In the genomic region with DNA sequence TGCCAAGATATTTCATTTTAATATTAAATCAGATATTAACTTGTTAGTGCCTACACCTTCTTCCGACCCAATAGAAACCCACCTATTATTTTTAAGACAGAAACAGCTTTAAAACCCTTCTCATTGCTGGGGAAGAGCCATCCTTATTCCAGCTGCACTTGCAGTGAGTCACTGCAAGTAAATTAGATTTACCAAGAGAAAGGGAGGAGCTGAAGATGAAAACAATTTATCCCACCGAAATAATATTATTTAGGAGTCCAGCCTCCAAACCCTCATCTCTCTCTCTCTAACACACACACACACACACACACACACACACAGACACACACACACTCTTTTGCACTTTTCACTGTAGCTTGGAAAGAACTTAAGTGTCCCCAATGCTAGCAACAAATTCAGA, we compare ENCODE assay signal across 2 cellular contexts.
TF ChIP-seq lines count a peak whose summit lies in the region.

No MANE protein-coding gene starts in this region.

TF ChIP-seq in GM23338, 12 proteins besides CTCF, POLR2A, EP300 and RAD21 (continued from another document):
- TF ChIP-seq, protein P1, sequence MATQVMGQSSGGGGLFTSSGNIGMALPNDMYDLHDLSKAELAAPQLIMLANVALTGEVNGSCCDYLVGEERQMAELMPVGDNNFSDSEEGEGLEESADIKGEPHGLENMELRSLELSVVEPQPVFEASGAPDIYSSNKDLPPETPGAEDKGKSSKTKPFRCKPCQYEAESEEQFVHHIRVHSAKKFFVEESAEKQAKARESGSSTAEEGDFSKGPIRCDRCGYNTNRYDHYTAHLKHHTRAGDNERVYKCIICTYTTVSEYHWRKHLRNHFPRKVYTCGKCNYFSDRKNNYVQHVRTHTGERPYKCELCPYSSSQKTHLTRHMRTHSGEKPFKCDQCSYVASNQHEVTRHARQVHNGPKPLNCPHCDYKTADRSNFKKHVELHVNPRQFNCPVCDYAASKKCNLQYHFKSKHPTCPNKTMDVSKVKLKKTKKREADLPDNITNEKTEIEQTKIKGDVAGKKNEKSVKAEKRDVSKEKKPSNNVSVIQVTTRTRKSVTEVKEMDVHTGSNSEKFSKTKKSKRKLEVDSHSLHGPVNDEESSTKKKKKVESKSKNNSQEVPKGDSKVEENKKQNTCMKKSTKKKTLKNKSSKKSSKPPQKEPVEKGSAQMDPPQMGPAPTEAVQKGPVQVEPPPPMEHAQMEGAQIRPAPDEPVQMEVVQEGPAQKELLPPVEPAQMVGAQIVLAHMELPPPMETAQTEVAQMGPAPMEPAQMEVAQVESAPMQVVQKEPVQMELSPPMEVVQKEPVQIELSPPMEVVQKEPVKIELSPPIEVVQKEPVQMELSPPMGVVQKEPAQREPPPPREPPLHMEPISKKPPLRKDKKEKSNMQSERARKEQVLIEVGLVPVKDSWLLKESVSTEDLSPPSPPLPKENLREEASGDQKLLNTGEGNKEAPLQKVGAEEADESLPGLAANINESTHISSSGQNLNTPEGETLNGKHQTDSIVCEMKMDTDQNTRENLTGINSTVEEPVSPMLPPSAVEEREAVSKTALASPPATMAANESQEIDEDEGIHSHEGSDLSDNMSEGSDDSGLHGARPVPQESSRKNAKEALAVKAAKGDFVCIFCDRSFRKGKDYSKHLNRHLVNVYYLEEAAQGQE (IDR thresholded peaks at IDR 0.05; ENCODE audit: unreplicated experiment) = no peak
- no peak for TF ChIP-seq NANOG (IDR thresholded peaks at IDR 0.05; ENCODE audit: borderline replicate concordance)
- TF ChIP-seq ZNF114 (CRISPR knock-in tag; IDR thresholded peaks at IDR 0.05) = no peak
- TF ChIP-seq, protein P2, sequence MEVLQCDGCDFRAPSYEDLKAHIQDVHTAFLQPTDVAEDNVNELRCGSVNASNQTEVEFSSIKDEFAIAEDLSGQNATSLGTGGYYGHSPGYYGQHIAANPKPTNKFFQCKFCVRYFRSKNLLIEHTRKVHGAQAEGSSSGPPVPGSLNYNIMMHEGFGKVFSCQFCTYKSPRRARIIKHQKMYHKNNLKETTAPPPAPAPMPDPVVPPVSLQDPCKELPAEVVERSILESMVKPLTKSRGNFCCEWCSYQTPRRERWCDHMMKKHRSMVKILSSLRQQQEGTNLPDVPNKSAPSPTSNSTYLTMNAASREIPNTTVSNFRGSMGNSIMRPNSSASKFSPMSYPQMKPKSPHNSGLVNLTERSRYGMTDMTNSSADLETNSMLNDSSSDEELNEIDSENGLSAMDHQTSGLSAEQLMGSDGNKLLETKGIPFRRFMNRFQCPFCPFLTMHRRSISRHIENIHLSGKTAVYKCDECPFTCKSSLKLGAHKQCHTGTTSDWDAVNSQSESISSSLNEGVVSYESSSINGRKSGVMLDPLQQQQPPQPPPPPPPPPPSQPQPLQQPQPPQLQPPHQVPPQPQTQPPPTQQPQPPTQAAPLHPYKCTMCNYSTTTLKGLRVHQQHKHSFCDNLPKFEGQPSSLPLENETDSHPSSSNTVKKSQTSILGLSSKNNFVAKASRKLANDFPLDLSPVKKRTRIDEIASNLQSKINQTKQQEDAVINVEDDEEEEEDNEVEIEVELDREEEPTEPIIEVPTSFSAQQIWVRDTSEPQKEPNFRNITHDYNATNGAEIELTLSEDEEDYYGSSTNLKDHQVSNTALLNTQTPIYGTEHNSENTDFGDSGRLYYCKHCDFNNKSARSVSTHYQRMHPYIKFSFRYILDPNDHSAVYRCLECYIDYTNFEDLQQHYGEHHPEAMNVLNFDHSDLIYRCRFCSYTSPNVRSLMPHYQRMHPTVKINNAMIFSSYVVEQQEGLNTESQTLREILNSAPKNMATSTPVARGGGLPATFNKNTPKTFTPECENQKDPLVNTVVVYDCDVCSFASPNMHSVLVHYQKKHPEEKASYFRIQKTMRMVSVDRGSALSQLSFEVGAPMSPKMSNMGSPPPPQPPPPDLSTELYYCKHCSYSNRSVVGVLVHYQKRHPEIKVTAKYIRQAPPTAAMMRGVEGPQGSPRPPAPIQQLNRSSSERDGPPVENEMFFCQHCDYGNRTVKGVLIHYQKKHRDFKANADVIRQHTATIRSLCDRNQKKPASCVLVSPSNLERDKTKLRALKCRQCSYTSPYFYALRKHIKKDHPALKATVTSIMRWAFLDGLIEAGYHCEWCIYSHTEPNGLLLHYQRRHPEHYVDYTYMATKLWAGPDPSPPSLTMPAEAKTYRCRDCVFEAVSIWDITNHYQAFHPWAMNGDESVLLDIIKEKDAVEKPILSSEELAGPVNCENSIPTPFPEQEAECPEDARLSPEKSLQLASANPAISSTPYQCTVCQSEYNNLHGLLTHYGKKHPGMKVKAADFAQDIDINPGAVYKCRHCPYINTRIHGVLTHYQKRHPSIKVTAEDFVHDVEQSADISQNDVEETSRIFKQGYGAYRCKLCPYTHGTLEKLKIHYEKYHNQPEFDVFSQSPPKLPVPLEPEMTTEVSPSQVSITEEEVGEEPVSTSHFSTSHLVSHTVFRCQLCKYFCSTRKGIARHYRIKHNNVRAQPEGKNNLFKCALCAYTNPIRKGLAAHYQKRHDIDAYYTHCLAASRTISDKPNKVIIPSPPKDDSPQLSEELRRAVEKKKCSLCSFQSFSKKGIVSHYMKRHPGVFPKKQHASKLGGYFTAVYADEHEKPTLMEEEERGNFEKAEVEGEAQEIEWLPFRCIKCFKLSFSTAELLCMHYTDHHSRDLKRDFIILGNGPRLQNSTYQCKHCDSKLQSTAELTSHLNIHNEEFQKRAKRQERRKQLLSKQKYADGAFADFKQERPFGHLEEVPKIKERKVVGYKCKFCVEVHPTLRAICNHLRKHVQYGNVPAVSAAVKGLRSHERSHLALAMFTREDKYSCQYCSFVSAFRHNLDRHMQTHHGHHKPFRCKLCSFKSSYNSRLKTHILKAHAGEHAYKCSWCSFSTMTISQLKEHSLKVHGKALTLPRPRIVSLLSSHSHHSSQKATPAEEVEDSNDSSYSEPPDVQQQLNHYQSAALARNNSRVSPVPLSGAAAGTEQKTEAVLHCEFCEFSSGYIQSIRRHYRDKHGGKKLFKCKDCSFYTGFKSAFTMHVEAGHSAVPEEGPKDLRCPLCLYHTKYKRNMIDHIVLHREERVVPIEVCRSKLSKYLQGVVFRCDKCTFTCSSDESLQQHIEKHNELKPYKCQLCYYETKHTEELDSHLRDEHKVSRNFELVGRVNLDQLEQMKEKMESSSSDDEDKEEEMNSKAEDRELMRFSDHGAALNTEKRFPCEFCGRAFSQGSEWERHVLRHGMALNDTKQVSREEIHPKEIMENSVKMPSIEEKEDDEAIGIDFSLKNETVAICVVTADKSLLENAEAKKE (CRISPR knock-in tag; IDR thresholded peaks at IDR 0.05) = no peak
- no peak for TF ChIP-seq EZH2phosphoT487 (IDR thresholded peaks at IDR 0.05; ENCODE audit: unreplicated experiment)
- no peak for TF ChIP-seq CREB1 (CRISPR knock-in tag; IDR thresholded peaks at IDR 0.05; ENCODE audit: low read depth)
- no peak for TF ChIP-seq EZH2 (IDR thresholded peaks at IDR 0.05; ENCODE audit: low read depth, unreplicated experiment)
- TF ChIP-seq POLR2AphosphoS5 (IDR thresholded peaks at IDR 0.05; ENCODE audit: low read depth) = no peak
- TF ChIP-seq, protein P3, sequence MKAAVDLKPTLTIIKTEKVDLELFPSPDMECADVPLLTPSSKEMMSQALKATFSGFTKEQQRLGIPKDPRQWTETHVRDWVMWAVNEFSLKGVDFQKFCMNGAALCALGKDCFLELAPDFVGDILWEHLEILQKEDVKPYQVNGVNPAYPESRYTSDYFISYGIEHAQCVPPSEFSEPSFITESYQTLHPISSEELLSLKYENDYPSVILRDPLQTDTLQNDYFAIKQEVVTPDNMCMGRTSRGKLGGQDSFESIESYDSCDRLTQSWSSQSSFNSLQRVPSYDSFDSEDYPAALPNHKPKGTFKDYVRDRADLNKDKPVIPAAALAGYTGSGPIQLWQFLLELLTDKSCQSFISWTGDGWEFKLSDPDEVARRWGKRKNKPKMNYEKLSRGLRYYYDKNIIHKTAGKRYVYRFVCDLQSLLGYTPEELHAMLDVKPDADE (IDR thresholded peaks at IDR 0.05) = no peak

TF ChIP-seq in SK-N-SH, 30 proteins besides CTCF, POLR2A, EP300 and RAD21 (continued from another document):
- TF ChIP-seq, protein P1 (IDR thresholded peaks at IDR 0.05; ENCODE audit: low read depth, low read length) = no peak
- TF ChIP-seq JUND (IDR thresholded peaks at IDR 0.05) (peak; percentile 68), FOXM1 (IDR thresholded peaks at IDR 0.05; ENCODE audit: low read depth) (no peak)
- TF ChIP-seq, protein P4, sequence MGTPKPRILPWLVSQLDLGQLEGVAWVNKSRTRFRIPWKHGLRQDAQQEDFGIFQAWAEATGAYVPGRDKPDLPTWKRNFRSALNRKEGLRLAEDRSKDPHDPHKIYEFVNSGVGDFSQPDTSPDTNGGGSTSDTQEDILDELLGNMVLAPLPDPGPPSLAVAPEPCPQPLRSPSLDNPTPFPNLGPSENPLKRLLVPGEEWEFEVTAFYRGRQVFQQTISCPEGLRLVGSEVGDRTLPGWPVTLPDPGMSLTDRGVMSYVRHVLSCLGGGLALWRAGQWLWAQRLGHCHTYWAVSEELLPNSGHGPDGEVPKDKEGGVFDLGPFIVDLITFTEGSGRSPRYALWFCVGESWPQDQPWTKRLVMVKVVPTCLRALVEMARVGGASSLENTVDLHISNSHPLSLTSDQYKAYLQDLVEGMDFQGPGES (IDR thresholded peaks at IDR 0.05; ENCODE audit: low read depth, low read length) = no peak
